14 cellular contexts compared by ENCODE assay signal in the genomic region with DNA sequence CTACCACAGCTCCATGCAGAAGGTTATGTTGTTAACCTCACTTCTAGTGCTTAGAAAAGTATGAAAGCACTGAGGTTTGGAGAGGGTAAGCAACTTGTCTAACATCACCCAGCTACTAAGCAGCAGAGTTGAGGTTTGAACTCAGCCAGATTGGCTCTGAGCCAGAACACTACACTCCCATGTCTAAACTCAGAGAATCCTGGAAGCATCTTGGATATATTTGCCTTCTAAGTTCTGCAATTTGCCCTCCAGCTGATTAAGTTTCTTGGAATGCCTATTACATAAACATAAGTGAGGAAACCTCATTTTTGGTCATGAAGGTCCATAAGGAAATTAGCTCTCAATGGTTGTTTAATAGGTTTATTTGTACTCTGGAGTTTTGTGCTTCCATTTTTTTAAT.
A peak's percentile ranks its signal among the peaks of the same experiment; 100 is the strongest.
DNase-seq lines count a peak whose midpoint lies in the region; ATAC-seq and TF ChIP-seq lines count a peak whose summit lies in the region.
"Had no signal": no experiment of that assay in that cellular context is flagged by ENCODE, and none has a peak within 500 bp of the region (broad histone marks: within the 10 kb centered on the region; RNA-seq: fewer than 3 reads in every experiment).

No MANE protein-coding gene starts in this region.

- peaks cover 26% of the 10 kb centered on the region for H3K4me1 Mint-ChIP-seq in osteocyte (ENCODE audit: unreplicated experiment)

- TF ChIP-seq POLR2A in spleen (IDR thresholded peaks at IDR 0.05) (no peak), breast epithelium (IDR thresholded peaks at IDR 0.05) (no peak)

- H3K36me3 Mint-ChIP-seq in osteocyte (ENCODE audit: unreplicated experiment): no peaks in the 10 kb centered on the region

- DNase-seq in AG20443 (ENCODE audit: low spot score) (peak; percentile 38), MG63 (peak; percentile 56), epithelial cell of esophagus (ENCODE audit: low read depth) (peak; percentile 47), osteocyte (ENCODE audit: extremely low spot score, unreplicated experiment) (no peak), spleen (no peak), breast epithelium (ENCODE audit: low spot score in 2 of 2) (no peak)
- no peak for DNase-seq in stimulated activated CD4-positive, alpha-beta T cell treated with anti-CD3 and anti-CD28 coated beads, Interleukin-2, amount 100 ng/mL, for 24 hours
- DNase-seq: activated CD8-positive, alpha-beta memory T cell treated with anti-CD3 and anti-CD28 coated beads, Interleukin-2, amount 50 U/mL, for 48 hours; CD4-positive, alpha-beta T cell; erythroblast; left colon; occipital lobe had no signal

- TF ChIP-seq CTCF in epithelial cell of esophagus (IDR thresholded peaks at IDR 0.05; ENCODE audit: insufficient read depth, low read depth, low read length, missing control alignments): no peak
- no peak for TF ChIP-seq CTCF in osteocyte (IDR thresholded peaks at IDR 0.05)
- TF ChIP-seq CTCF in spleen (IDR thresholded peaks at IDR 0.05 in 8 of 11, conservative IDR thresholded peaks at IDR 0.05 in 3 of 11): no peak
- TF ChIP-seq CTCF in breast epithelium (IDR thresholded peaks at IDR 0.05): no peak

- H3K4me1 ChIP-seq in spleen: no peaks in the 10 kb centered on the region
- H3K4me1 ChIP-seq in breast epithelium: no peaks in the 10 kb centered on the region

- H3K9me3 Mint-ChIP-seq in osteocyte (ENCODE audit: unreplicated experiment): no peaks in the 10 kb centered on the region
- H3K9me3 Mint-ChIP-seq: CD4-positive, alpha-beta T cell had no signal

- H3K9me3 ChIP-seq in MG63: no peaks in the 10 kb centered on the region
- H3K9me3 ChIP-seq in spleen: no peaks in the 10 kb centered on the region
- no peaks in the 10 kb centered on the region for H3K9me3 ChIP-seq in breast epithelium

- peak overlapping the region; percentile 69 for H3K27ac Mint-ChIP-seq in osteocyte (ENCODE audit: unreplicated experiment)
- H3K27ac Mint-ChIP-seq: CD4-positive, alpha-beta T cell had no signal

- ATAC-seq in GM19035 (IDR thresholded peaks at IDR 0.05; ENCODE audit: unreplicated experiment): no peak
- ATAC-seq: GM12878, left colon had no signal

- peaks cover 14% of the 10 kb centered on the region for H3K27me3 Mint-ChIP-seq in osteocyte (ENCODE audit: unreplicated experiment)
- H3K27me3 Mint-ChIP-seq: CD4-positive, alpha-beta T cell had no signal

- H3K27me3 ChIP-seq in MG63: no peaks in the 10 kb centered on the region
- no peaks in the 10 kb centered on the region for H3K27me3 ChIP-seq in spleen (replicated peaks in 1 of 7)
- no peaks in the 10 kb centered on the region for H3K27me3 ChIP-seq in breast epithelium

- no peak overlapping the region for H3K4me3 Mint-ChIP-seq in osteocyte (ENCODE audit: unreplicated experiment)
- H3K4me3 Mint-ChIP-seq: CD4-positive, alpha-beta T cell had no signal

- H3K4me3 ChIP-seq in MG63 (no peak overlapping the region), epithelial cell of esophagus (ENCODE audit: low read length) (no peak overlapping the region), spleen (no peak overlapping the region), breast epithelium (no peak overlapping the region)
- H3K4me3 ChIP-seq: GM12878 had no signal

- intact Hi-C loops in spleen (cut with DNase I; ENCODE audit: low total_unique reads): no loop called here
- intact Hi-C loops in breast epithelium (cut with DNase I; ENCODE audit: low total_unique reads): no loop called here

- H3K36me3 ChIP-seq in MG63 (no peaks in the 10 kb centered on the region), spleen (no peaks in the 10 kb centered on the region), breast epithelium (no peaks in the 10 kb centered on the region)

- no peak overlapping the region for H3K27ac ChIP-seq in spleen
- peak overlapping the region in 1 of 2 donors; percentile 62 for H3K27ac ChIP-seq in breast epithelium

Comparison
In these comparisons a context has a peak if more than half of its experiments do, and no peak if none do; other contexts are left out.
1. DNase-seq: peak in AG20443 (single experiment), MG63 (single experiment) and epithelial cell of esophagus (single experiment); none in osteocyte (single experiment), stimulated activated CD4-positive, alpha-beta T cell treated with anti-CD3 and anti-CD28 coated beads, Interleukin-2, amount 100 ng/mL, for 24 hours (0 of 2), spleen (single experiment) and breast epithelium (0 of 2).